In genomic region chr10:114131094-114131493, GRCh38 we compare ENCODE assay signal across 10 cellular contexts. TPM values are rescaled to one million over a fixed set of nuclear protein-coding genes. Genes with fewer than 3 reads are reported as not detected.
DNase-seq lines count a peak whose midpoint lies in the region; ATAC-seq lines count a peak whose summit lies in the region.
"Had no signal": no experiment of that assay in that cellular context is flagged by ENCODE, and none has a peak within 500 bp of the region (broad histone marks: within the 10 kb centered on the region; RNA-seq: fewer than 3 reads in every experiment).

No MANE protein-coding gene starts in this region.

- H3K9me3 ChIP-seq in SJCRH30 (replicated peaks), result no peaks in the 10 kb centered on the region

- H3K4me3 ChIP-seq in SJCRH30, result no peak overlapping the region

- peaks cover 42% of the 10 kb centered on the region for H3K36me3 ChIP-seq in SJCRH30

- H3K27me3 ChIP-seq in SJCRH30, result no peaks in the 10 kb centered on the region

- peak; percentile 64 for ATAC-seq in GM18519 (IDR thresholded peaks at IDR 0.05; ENCODE audit: low FRiP score, unreplicated experiment)
- ATAC-seq in GM21717 (IDR thresholded peaks at IDR 0.05; ENCODE audit: unreplicated experiment), result peak; percentile 64

- peak; percentile 33 for DNase-seq in KG1 (lab: John Stamatoyannopoulos, UW)
- peak; percentile 32 for DNase-seq in medulla oblongata (ENCODE audit: extremely low spot score)
- DNase-seq in occipital lobe (lab: John Stamatoyannopoulos, UW), result no peak
- DNase-seq in SJCRH30, result no peak
- no peak for DNase-seq in activated CD4-positive, alpha-beta T cell treated with anti-CD3 and anti-CD28 coated beads for 48 hours
- DNase-seq: activated CD4-positive, alpha-beta T cell treated with anti-CD3 and anti-CD28 coated beads for 4 hours; NCI-H1930; retina had no signal

- no peaks in the 10 kb centered on the region for H3K4me1 ChIP-seq in SJCRH30

- no peak overlapping the region for H3K27ac ChIP-seq in SJCRH30

RNA-seq across cellular contexts. Expression of gene CCDC186, which starts 42.9 kb away (rescaled TPM):
- total RNA-seq in occipital lobe, result 64.4 TPM
- total RNA-seq in SJCRH30 (2014; rRNA removed; shearing (Covaris generic)), result 10.7 and 11.4 TPM in 2 replicates

RNA-seq across cellular contexts. Expression of gene TDRD1, which starts 48.1 kb away (rescaled TPM):
- under 0.01 TPM for total RNA-seq in occipital lobe
- total RNA-seq in SJCRH30 (2014; rRNA removed; shearing (Covaris generic)), result 0.61 TPM in 2 replicates

Comparison
In these comparisons a context has a peak if more than half of its experiments do, and no peak if none do; other contexts are left out.
1. DNase-seq: peak in KG1 (single experiment) and medulla oblongata (single experiment); none in occipital lobe (single experiment), SJCRH30 (0 of 2) and activated CD4-positive, alpha-beta T cell treated with anti-CD3 and anti-CD28 coated beads for 48 hours (single experiment).